In the genomic region with DNA sequence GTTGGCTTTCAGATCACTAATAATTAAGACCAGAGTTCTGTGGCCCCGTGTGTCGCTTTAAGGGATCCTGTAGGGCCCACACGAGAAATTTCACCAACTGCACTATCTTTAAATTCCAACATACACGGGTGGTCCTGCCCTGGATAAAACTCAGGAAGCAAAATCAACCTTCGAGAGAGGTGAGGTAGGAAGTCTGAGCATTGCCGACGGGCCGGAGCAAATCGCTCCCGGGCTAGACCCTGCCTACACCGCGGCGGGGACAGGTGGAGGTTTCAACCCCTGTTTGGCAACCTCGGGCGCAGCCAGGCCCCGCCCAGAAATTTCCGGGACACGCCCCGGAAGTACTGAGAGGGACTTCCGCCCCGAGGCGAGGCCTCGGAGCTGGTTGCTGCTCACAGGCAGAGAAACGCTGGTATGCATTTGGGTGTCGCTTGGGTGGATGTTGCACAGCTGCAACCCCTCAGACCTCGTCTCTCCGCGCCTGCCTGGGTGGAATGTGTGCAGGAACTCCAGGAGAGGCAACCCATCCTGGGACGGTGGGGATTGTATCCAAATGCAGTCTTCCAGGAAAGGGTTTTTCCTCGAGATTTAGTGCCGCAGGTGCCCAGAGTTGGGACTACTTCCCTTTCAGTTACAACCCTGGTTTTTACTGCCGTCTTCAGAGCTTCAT, we compare ENCODE assay signal across 8 cellular contexts.
A peak's percentile ranks its signal among the peaks of the same experiment; 100 is the strongest.
DNase-seq lines count a peak whose midpoint lies in the region; ATAC-seq and TF ChIP-seq lines count a peak whose summit lies in the region.

No MANE protein-coding gene starts in this region.

- DNase-seq in GM03348 (ENCODE audit: low spot score) (peak; percentile 93), HFF-Myc (ENCODE audit: extremely low read depth, low read depth) (no peak), NCI-H1930 (lab: John Stamatoyannopoulos, UW) (peak; percentile 55 to 72), kidney glomerular epithelial cell (lab: John Stamatoyannopoulos, UW) (peak; percentile 24), HuH-7 (ENCODE audit: low spot score) (no peak)
- DNase-seq in central memory CD8-positive, alpha-beta T cell (ENCODE audit: low spot score in 2 of 2) = peak; percentile 61 to 72
- peak; percentile 63 to 83 (median 80) for DNase-seq in stimulated activated CD4-positive, alpha-beta T cell treated with anti-CD3 and anti-CD28 coated beads, Interleukin-1b, Interleukin-23, amount 100 ng/mL, for 24 hours (ENCODE audit: low read depth in 4 of 4, low spot score in 1 of 4)

- no peak overlapping the region for H3K27ac Mint-ChIP-seq in central memory CD8-positive, alpha-beta T cell (ENCODE audit: low read depth)

- TF ChIP-seq CTCF in HFF-Myc (IDR thresholded peaks at IDR 0.05; ENCODE audit: low read depth, low read length, missing control alignments) = no peak

- no peaks in the 10 kb centered on the region for H3K27me3 Mint-ChIP-seq in central memory CD8-positive, alpha-beta T cell

- ATAC-seq in activated CD4-positive, CD25-positive, alpha-beta regulatory T cell treated with anti-CD3 and anti-CD28 coated beads, Interleukin-2, amount 50 U/mL, for 24 hours = peak; percentile 92 to 95
- peak; percentile 94 for ATAC-seq in central memory CD8-positive, alpha-beta T cell (replicated peaks; ENCODE audit: extremely low read depth, poor library complexity, severe bottlenecking)

- H3K4me1 Mint-ChIP-seq in central memory CD8-positive, alpha-beta T cell = peaks cover 17% of the 10 kb centered on the region

- H3K9me3 Mint-ChIP-seq in central memory CD8-positive, alpha-beta T cell = peaks cover 5% of the 10 kb centered on the region

- peaks cover 8% of the 10 kb centered on the region for H3K36me3 Mint-ChIP-seq in central memory CD8-positive, alpha-beta T cell (ENCODE audit: insufficient read depth)

- peak overlapping the region; percentile 34 for H3K4me3 ChIP-seq in HFF-Myc (replicated peaks; ENCODE audit: low read depth, low read length)

- H3K4me3 Mint-ChIP-seq in central memory CD8-positive, alpha-beta T cell = peak overlapping the region; percentile 62

Comparison
In these comparisons a context has a peak if more than half of its experiments do, and no peak if none do; other contexts are left out.
1. DNase-seq: peak in GM03348 (single experiment), NCI-H1930 (2 of 2), central memory CD8-positive, alpha-beta T cell (2 of 2), kidney glomerular epithelial cell (single experiment) and stimulated activated CD4-positive, alpha-beta T cell treated with anti-CD3 and anti-CD28 coated beads, Interleukin-1b, Interleukin-23, amount 100 ng/mL, for 24 hours (4 of 4); none in HFF-Myc (single experiment) and HuH-7 (single experiment).